ENCODE assay signal across 1 cellular context in genomic region chr1:44545961-44546360, GRCh38.
TF ChIP-seq lines count a peak whose summit lies in the region.

No MANE protein-coding gene starts in this region.

TF ChIP-seq in GM23338, 12 proteins besides CTCF, POLR2A, EP300 and RAD21 (continued from another document):
- no peak for TF ChIP-seq ZNF462 (CRISPR knock-in tag; IDR thresholded peaks at IDR 0.05)
- no peak for TF ChIP-seq EZH2 (IDR thresholded peaks at IDR 0.05; ENCODE audit: low read depth, unreplicated experiment)
- no peak for TF ChIP-seq ZNF114 (CRISPR knock-in tag; IDR thresholded peaks at IDR 0.05)
- TF ChIP-seq, protein P1, sequence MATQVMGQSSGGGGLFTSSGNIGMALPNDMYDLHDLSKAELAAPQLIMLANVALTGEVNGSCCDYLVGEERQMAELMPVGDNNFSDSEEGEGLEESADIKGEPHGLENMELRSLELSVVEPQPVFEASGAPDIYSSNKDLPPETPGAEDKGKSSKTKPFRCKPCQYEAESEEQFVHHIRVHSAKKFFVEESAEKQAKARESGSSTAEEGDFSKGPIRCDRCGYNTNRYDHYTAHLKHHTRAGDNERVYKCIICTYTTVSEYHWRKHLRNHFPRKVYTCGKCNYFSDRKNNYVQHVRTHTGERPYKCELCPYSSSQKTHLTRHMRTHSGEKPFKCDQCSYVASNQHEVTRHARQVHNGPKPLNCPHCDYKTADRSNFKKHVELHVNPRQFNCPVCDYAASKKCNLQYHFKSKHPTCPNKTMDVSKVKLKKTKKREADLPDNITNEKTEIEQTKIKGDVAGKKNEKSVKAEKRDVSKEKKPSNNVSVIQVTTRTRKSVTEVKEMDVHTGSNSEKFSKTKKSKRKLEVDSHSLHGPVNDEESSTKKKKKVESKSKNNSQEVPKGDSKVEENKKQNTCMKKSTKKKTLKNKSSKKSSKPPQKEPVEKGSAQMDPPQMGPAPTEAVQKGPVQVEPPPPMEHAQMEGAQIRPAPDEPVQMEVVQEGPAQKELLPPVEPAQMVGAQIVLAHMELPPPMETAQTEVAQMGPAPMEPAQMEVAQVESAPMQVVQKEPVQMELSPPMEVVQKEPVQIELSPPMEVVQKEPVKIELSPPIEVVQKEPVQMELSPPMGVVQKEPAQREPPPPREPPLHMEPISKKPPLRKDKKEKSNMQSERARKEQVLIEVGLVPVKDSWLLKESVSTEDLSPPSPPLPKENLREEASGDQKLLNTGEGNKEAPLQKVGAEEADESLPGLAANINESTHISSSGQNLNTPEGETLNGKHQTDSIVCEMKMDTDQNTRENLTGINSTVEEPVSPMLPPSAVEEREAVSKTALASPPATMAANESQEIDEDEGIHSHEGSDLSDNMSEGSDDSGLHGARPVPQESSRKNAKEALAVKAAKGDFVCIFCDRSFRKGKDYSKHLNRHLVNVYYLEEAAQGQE (IDR thresholded peaks at IDR 0.05; ENCODE audit: unreplicated experiment) = no peak
- TF ChIP-seq ETS1 (IDR thresholded peaks at IDR 0.05) = no peak
- TF ChIP-seq ZNF331 (CRISPR knock-in tag; IDR thresholded peaks at IDR 0.05; ENCODE audit: low read depth) = no peak
- TF ChIP-seq JUNB (IDR thresholded peaks at IDR 0.05; ENCODE audit: unreplicated experiment) = no peak
- no peak for TF ChIP-seq CREB1 (CRISPR knock-in tag; IDR thresholded peaks at IDR 0.05; ENCODE audit: low read depth)
- no peak for TF ChIP-seq STAT1 (IDR thresholded peaks at IDR 0.05; ENCODE audit: unreplicated experiment)
TF ChIP-seq in GM23338: peak in this region for 0.
